In the genomic region with DNA sequence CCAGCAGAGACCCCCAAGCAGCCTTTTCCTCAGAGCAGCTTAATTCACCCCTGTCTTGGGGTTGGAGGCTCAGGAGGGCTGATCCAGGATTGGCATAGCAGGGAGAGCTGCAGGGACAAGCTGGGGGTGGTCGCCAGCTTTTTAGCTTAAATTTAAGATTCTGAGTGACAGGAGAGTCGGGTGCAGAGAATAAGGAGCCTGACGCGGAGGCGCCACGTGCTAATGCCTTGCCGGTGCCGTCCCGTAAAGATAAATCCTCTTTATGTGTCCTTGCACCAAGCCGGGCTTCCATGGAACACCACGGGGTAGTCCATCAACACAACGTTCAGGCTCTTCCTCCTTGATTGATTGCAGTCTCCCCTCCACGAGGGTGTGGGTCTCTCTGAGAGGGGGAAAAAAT, we compare ENCODE assay signal across 1 cellular context.
TF ChIP-seq lines count a peak whose summit lies in the region.

No MANE protein-coding gene starts in this region.

TF ChIP-seq in SK-N-SH, 30 proteins besides CTCF, POLR2A, EP300 and RAD21 (continued from another document):
- TF ChIP-seq REST (IDR thresholded peaks at IDR 0.05; ENCODE audit: low read depth, low read length) (no peak), EZH2phosphoT487 (IDR thresholded peaks at IDR 0.05; ENCODE audit: borderline replicate concordance, low read depth) (no peak), TEAD4 (IDR thresholded peaks at IDR 0.05; ENCODE audit: borderline replicate concordance, insufficient read depth) (no peak)
- TF ChIP-seq, protein P1, sequence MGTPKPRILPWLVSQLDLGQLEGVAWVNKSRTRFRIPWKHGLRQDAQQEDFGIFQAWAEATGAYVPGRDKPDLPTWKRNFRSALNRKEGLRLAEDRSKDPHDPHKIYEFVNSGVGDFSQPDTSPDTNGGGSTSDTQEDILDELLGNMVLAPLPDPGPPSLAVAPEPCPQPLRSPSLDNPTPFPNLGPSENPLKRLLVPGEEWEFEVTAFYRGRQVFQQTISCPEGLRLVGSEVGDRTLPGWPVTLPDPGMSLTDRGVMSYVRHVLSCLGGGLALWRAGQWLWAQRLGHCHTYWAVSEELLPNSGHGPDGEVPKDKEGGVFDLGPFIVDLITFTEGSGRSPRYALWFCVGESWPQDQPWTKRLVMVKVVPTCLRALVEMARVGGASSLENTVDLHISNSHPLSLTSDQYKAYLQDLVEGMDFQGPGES (IDR thresholded peaks at IDR 0.05; ENCODE audit: low read depth, low read length) = no peak
- TF ChIP-seq, protein P2, sequence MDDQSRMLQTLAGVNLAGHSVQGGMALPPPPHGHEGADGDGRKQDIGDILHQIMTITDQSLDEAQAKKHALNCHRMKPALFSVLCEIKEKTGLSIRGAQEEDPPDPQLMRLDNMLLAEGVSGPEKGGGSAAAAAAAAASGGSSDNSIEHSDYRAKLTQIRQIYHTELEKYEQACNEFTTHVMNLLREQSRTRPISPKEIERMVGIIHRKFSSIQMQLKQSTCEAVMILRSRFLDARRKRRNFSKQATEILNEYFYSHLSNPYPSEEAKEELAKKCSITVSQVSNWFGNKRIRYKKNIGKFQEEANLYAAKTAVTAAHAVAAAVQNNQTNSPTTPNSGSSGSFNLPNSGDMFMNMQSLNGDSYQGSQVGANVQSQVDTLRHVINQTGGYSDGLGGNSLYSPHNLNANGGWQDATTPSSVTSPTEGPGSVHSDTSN (IDR thresholded peaks at IDR 0.05) = no peak
